ENCODE assay signal across 1 cellular context in the genomic region with DNA sequence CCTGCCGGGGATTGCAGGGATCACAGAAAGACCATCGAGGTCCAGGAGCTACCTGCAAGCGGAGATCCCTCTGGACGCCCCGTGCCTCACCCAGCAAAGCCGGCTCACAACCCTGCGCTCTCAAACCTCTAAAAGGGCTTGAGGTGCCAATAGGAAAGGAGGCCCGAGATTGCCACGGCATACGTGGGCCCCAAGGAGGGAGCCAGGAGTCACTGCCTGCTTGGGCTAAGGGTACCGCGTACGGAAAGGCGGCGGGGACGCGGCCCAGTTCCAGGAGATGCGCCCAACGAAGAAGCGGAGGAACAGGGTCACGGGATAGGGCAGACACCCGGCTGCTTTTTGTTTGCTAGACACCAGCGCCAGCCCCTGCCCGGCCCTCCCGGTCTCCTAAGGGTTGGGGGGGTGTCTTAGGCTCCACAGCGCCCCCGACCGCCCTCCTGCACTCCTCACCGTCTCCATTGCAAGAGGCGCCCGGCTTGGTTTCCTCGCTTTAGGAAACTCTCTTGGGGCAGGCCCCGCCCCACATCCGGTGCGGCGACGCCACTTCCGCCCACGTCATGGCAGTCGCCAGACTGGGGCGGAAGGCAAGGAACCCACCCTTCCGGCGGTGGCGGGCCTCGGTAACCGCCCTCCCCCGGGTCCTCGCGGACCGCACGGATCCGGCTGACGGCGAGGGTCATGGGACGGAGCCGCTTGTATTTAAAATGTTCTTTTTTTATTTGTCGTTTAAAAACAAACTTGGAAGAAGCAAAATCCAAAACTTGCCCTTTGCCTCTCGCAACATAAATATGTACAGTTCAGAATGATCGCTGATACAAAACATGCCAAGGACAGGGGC.
A peak's percentile ranks its signal among the peaks of the same experiment; 100 is the strongest.
TF ChIP-seq lines count a peak whose summit lies in the region.

A gene (minus strand): TSS at position 495 of the 838 bp plus-strand sequence. CDS start 36 bp downstream, at position 459.

TF ChIP-seq in H1, 55 proteins besides CTCF, POLR2A, EP300 and RAD21:
- TF ChIP-seq HDAC6 (IDR thresholded peaks at IDR 0.05; ENCODE audit: low read depth, low read length) (no peak), EGR1 (IDR thresholded peaks at IDR 0.05; ENCODE audit: borderline replicate concordance, low read depth, low read length) (peak; percentile 69), BCL11A (IDR thresholded peaks at IDR 0.05; ENCODE audit: low read depth in 2 of 2, low read length in 2 of 2) (no peak), CTBP2 (IDR thresholded peaks at IDR 0.05; ENCODE audit: borderline replicate concordance, insufficient read depth, insufficient read length, low read length) (no peak), CHD1 (IDR thresholded peaks at IDR 0.05; ENCODE audit: low read depth, low read length) (peak; percentile 58; the same call in 1 of the 2 replicates), ZNF274 (IDR thresholded peaks at IDR 0.05; ENCODE audit: borderline replicate concordance, extremely low read depth, low read length) (no peak), TCF12 (IDR thresholded peaks at IDR 0.05; ENCODE audit: low read depth, low read length) (no peak), EZH2 (IDR thresholded peaks at IDR 0.05; ENCODE audit: low read depth, low read length, severe bottlenecking) (no peak), TEAD4 (IDR thresholded peaks at IDR 0.05; ENCODE audit: low read depth, low read length) (no peak), RNF2 (IDR thresholded peaks at IDR 0.05; ENCODE audit: borderline replicate concordance, low read depth, low read length, missing control alignments, poor library complexity, severe bottlenecking) (no peak), NANOG (IDR thresholded peaks at IDR 0.05; ENCODE audit: insufficient read depth, low read depth, low read length, poor library complexity, severe bottlenecking) (no peak), KDM1A (IDR thresholded peaks at IDR 0.05; ENCODE audit: borderline replicate concordance, low read length) (no peak), CEBPB (IDR thresholded peaks at IDR 0.05; ENCODE audit: low read depth, low read length) (no peak), TAF7 (optimal IDR thresholded peaks at IDR 0.05; ENCODE audit: borderline replicate concordance, low read depth, low read length) (peak; percentile 89), NRF1 (IDR thresholded peaks at IDR 0.05; ENCODE audit: low read depth, low read length) (peak; percentile 10; the same call in 1 of the 2 replicates), CREB1 (IDR thresholded peaks at IDR 0.05) (peak; percentile 93), POLR2AphosphoS5 (IDR thresholded peaks at IDR 0.05; ENCODE audit: low read depth, low read length) (peak; percentile 80), CBX5 (IDR thresholded peaks at IDR 0.05; ENCODE audit: low read depth, low read length) (no peak), SAP30 (IDR thresholded peaks at IDR 0.05; ENCODE audit: insufficient read depth, insufficient replicate concordance, low read length) (peak; percentile 43), TBP (IDR thresholded peaks at IDR 0.05; ENCODE audit: low read depth, low read length) (peak; percentile 89), RFX5 (IDR thresholded peaks at IDR 0.05; ENCODE audit: borderline replicate concordance, low read depth, low read length) (no peak), RBBP5 (IDR thresholded peaks at IDR 0.05; ENCODE audit: borderline replicate concordance, low read depth, low read length) (no peak; the same call in 1 of the 2 replicates), CBX8 (IDR thresholded peaks at IDR 0.05; ENCODE audit: borderline replicate concordance, low read depth, low read length) (no peak), YY1 (IDR thresholded peaks at IDR 0.05; ENCODE audit: low read depth, low read length) (peak; percentile 78), HDAC2 (IDR thresholded peaks at IDR 0.05; ENCODE audit: borderline replicate concordance in 1 of 2, low read depth in 2 of 2, low read length in 2 of 2) (no peak), JUND (IDR thresholded peaks at IDR 0.05; ENCODE audit: low read length) (0 out of 2 replicates have a peak, but pooled peaks have one; percentile 38), SIX5 (IDR thresholded peaks at IDR 0.05; ENCODE audit: low read depth, low read length) (no peak), RXRA (IDR thresholded peaks at IDR 0.05; ENCODE audit: insufficient read depth, low read depth, low read length) (no peak), MAFK (IDR thresholded peaks at IDR 0.05; ENCODE audit: low read depth, low read length) (no peak), KDM5A (IDR thresholded peaks at IDR 0.05; ENCODE audit: low read length) (no peak), SUZ12 (IDR thresholded peaks at IDR 0.05; ENCODE audit: low read length) (no peak), GABPA (IDR thresholded peaks at IDR 0.05; ENCODE audit: borderline replicate concordance, insufficient read depth, low read length) (peak; percentile 95), SP1 (IDR thresholded peaks at IDR 0.05; ENCODE audit: low read depth, low read length) (no peak; the same call in 1 of the 2 replicates), CHD2 (IDR thresholded peaks at IDR 0.05; ENCODE audit: low read length) (no peak), PHF8 (conservative IDR thresholded peaks at IDR 0.05; ENCODE audit: low read depth, low read length) (peak; percentile 69), BRCA1 (IDR thresholded peaks at IDR 0.05; ENCODE audit: low read depth, low read length) (no peak), POU5F1 (IDR thresholded peaks at IDR 0.05; ENCODE audit: low read depth, low read length) (no peak), TAF1 (IDR thresholded peaks at IDR 0.05; ENCODE audit: low read depth, low read length) (peak; percentile 97), SIRT6 (IDR thresholded peaks at IDR 0.05; ENCODE audit: low read length) (no peak), SP2 (IDR thresholded peaks at IDR 0.05; ENCODE audit: low read length) (no peak), KDM4A (IDR thresholded peaks at IDR 0.05; ENCODE audit: low read depth, low read length, severe bottlenecking) (no peak), GTF2F1 (IDR thresholded peaks at IDR 0.05; ENCODE audit: borderline replicate concordance, low read depth, low read length) (peak; percentile 88), SRF (IDR thresholded peaks at IDR 0.05; ENCODE audit: low read depth, low read length) (no peak), FOSL1 (IDR thresholded peaks at IDR 0.05; ENCODE audit: insufficient read depth, low read depth, low read length) (no peak), ASH2L (IDR thresholded peaks at IDR 0.05; ENCODE audit: low read length) (peak; percentile 69), SP4 (IDR thresholded peaks at IDR 0.05; ENCODE audit: low read length) (no peak), BACH1 (IDR thresholded peaks at IDR 0.05; ENCODE audit: low read length) (no peak), SIN3A (conservative IDR thresholded peaks at IDR 0.05 in 1 of 2, IDR thresholded peaks at IDR 0.05 in 1 of 2; ENCODE audit: low read depth in 1 of 2, low read length in 2 of 2) (peak in 1 of 2 experiments; percentile 86; a peak in 2 of 4 replicates), JUN (IDR thresholded peaks at IDR 0.05; ENCODE audit: low read depth, low read length) (0 out of 2 replicates have a peak, but pooled peaks have one; percentile 28)
- TF ChIP-seq, protein P1, sequence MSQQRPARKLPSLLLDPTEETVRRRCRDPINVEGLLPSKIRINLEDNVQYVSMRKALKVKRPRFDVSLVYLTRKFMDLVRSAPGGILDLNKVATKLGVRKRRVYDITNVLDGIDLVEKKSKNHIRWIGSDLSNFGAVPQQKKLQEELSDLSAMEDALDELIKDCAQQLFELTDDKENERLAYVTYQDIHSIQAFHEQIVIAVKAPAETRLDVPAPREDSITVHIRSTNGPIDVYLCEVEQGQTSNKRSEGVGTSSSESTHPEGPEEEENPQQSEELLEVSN (IDR thresholded peaks at IDR 0.05): 0 out of 2 replicates have a peak, but pooled peaks have one; percentile 11
- TF ChIP-seq, protein P2, sequence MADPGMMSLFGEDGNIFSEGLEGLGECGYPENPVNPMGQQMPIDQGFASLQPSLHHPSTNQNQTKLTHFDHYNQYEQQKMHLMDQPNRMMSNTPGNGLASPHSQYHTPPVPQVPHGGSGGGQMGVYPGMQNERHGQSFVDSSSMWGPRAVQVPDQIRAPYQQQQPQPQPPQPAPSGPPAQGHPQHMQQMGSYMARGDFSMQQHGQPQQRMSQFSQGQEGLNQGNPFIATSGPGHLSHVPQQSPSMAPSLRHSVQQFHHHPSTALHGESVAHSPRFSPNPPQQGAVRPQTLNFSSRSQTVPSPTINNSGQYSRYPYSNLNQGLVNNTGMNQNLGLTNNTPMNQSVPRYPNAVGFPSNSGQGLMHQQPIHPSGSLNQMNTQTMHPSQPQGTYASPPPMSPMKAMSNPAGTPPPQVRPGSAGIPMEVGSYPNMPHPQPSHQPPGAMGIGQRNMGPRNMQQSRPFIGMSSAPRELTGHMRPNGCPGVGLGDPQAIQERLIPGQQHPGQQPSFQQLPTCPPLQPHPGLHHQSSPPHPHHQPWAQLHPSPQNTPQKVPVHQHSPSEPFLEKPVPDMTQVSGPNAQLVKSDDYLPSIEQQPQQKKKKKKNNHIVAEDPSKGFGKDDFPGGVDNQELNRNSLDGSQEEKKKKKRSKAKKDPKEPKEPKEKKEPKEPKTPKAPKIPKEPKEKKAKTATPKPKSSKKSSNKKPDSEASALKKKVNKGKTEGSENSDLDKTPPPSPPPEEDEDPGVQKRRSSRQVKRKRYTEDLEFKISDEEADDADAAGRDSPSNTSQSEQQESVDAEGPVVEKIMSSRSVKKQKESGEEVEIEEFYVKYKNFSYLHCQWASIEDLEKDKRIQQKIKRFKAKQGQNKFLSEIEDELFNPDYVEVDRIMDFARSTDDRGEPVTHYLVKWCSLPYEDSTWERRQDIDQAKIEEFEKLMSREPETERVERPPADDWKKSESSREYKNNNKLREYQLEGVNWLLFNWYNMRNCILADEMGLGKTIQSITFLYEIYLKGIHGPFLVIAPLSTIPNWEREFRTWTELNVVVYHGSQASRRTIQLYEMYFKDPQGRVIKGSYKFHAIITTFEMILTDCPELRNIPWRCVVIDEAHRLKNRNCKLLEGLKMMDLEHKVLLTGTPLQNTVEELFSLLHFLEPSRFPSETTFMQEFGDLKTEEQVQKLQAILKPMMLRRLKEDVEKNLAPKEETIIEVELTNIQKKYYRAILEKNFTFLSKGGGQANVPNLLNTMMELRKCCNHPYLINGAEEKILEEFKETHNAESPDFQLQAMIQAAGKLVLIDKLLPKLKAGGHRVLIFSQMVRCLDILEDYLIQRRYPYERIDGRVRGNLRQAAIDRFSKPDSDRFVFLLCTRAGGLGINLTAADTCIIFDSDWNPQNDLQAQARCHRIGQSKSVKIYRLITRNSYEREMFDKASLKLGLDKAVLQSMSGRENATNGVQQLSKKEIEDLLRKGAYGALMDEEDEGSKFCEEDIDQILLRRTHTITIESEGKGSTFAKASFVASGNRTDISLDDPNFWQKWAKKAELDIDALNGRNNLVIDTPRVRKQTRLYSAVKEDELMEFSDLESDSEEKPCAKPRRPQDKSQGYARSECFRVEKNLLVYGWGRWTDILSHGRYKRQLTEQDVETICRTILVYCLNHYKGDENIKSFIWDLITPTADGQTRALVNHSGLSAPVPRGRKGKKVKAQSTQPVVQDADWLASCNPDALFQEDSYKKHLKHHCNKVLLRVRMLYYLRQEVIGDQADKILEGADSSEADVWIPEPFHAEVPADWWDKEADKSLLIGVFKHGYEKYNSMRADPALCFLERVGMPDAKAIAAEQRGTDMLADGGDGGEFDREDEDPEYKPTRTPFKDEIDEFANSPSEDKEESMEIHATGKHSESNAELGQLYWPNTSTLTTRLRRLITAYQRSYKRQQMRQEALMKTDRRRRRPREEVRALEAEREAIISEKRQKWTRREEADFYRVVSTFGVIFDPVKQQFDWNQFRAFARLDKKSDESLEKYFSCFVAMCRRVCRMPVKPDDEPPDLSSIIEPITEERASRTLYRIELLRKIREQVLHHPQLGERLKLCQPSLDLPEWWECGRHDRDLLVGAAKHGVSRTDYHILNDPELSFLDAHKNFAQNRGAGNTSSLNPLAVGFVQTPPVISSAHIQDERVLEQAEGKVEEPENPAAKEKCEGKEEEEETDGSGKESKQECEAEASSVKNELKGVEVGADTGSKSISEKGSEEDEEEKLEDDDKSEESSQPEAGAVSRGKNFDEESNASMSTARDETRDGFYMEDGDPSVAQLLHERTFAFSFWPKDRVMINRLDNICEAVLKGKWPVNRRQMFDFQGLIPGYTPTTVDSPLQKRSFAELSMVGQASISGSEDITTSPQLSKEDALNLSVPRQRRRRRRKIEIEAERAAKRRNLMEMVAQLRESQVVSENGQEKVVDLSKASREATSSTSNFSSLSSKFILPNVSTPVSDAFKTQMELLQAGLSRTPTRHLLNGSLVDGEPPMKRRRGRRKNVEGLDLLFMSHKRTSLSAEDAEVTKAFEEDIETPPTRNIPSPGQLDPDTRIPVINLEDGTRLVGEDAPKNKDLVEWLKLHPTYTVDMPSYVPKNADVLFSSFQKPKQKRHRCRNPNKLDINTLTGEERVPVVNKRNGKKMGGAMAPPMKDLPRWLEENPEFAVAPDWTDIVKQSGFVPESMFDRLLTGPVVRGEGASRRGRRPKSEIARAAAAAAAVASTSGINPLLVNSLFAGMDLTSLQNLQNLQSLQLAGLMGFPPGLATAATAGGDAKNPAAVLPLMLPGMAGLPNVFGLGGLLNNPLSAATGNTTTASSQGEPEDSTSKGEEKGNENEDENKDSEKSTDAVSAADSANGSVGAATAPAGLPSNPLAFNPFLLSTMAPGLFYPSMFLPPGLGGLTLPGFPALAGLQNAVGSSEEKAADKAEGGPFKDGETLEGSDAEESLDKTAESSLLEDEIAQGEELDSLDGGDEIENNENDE (IDR thresholded peaks at IDR 0.05; ENCODE audit: insufficient replicate concordance, low read length): no peak
- TF ChIP-seq, protein P3, sequence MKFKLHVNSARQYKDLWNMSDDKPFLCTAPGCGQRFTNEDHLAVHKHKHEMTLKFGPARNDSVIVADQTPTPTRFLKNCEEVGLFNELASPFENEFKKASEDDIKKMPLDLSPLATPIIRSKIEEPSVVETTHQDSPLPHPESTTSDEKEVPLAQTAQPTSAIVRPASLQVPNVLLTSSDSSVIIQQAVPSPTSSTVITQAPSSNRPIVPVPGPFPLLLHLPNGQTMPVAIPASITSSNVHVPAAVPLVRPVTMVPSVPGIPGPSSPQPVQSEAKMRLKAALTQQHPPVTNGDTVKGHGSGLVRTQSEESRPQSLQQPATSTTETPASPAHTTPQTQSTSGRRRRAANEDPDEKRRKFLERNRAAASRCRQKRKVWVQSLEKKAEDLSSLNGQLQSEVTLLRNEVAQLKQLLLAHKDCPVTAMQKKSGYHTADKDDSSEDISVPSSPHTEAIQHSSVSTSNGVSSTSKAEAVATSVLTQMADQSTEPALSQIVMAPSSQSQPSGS (IDR thresholded peaks at IDR 0.05; ENCODE audit: low read length): no peak
- TF ChIP-seq, protein P4, sequence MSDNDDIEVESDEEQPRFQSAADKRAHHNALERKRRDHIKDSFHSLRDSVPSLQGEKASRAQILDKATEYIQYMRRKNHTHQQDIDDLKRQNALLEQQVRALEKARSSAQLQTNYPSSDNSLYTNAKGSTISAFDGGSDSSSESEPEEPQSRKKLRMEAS (IDR thresholded peaks at IDR 0.05): no peak
- TF ChIP-seq, protein P5, sequence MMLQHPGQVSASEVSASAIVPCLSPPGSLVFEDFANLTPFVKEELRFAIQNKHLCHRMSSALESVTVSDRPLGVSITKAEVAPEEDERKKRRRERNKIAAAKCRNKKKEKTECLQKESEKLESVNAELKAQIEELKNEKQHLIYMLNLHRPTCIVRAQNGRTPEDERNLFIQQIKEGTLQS (IDR thresholded peaks at IDR 0.05; ENCODE audit: insufficient read depth, low read depth, low read length): no peak
- TF ChIP-seq, protein P6, sequence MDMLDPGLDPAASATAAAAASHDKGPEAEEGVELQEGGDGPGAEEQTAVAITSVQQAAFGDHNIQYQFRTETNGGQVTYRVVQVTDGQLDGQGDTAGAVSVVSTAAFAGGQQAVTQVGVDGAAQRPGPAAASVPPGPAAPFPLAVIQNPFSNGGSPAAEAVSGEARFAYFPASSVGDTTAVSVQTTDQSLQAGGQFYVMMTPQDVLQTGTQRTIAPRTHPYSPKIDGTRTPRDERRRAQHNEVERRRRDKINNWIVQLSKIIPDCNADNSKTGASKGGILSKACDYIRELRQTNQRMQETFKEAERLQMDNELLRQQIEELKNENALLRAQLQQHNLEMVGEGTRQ (IDR thresholded peaks at IDR 0.05; ENCODE audit: low read length): no peak
